15 cellular contexts compared by ENCODE assay signal in genomic region chr9:113583511-113584470, GRCh38.
DNase-seq lines count a peak whose midpoint lies in the region; ATAC-seq and TF ChIP-seq lines count a peak whose summit lies in the region.
"Had no signal": no experiment of that assay in that cellular context is flagged by ENCODE, and none has a peak within 500 bp of the region (broad histone marks: within the 10 kb centered on the region; RNA-seq: fewer than 3 reads in every experiment).

No MANE protein-coding gene starts in this region.

- H3K4me1 Mint-ChIP-seq in activated naive CD8-positive, alpha-beta T cell (ENCODE audit: low read depth): peaks cover 73% of the 10 kb centered on the region
- H3K4me1 Mint-ChIP-seq in activated naive CD8-positive, alpha-beta T cell treated with anti-CD3 and anti-CD28 coated beads, Interleukin-2, amount 50 U/mL, for 24 hours: peaks cover 86% of the 10 kb centered on the region
- H3K4me1 Mint-ChIP-seq in activated CD8-positive, alpha-beta T cell treated with anti-CD3 and anti-CD28 coated beads for 36 hours (ENCODE audit: low read depth): peaks cover 78% of the 10 kb centered on the region
- peaks cover 95% of the 10 kb centered on the region in 2 donors for H3K4me1 Mint-ChIP-seq in immature natural killer cell
- peaks cover 93% of the 10 kb centered on the region for H3K4me1 Mint-ChIP-seq in stimulated activated naive CD8-positive, alpha-beta T cell treated with anti-CD3 and anti-CD28 coated beads, Interleukin-15, amount 100 ng/mL, for 72 hours

- intact Hi-C loops in activated CD8-positive, alpha-beta T cell treated with anti-CD3 and anti-CD28 coated beads for 36 hours (cut with micrococcal nuclease): no loop called here

- no peak for TF ChIP-seq CTCF in activated CD8-positive, alpha-beta T cell treated with anti-CD3 and anti-CD28 coated beads for 36 hours (IDR thresholded peaks at IDR 0.05)

- POLR2A ChIA-PET in activated CD8-positive, alpha-beta T cell treated with anti-CD3 and anti-CD28 coated beads for 36 hours (lab: Charles Lee): interaction anchor here (0.8 to 6.2 kb wide), 2 partner anchors 8 to 71 kb away, joined by 4 to 46 read pairs; no protein-coding TSS in a partner anchor

- no peaks in the 10 kb centered on the region for H3K9me3 Mint-ChIP-seq in activated naive CD8-positive, alpha-beta T cell (ENCODE audit: low read depth)
- no peaks in the 10 kb centered on the region for H3K9me3 Mint-ChIP-seq in activated naive CD8-positive, alpha-beta T cell treated with anti-CD3 and anti-CD28 coated beads, Interleukin-2, amount 50 U/mL, for 24 hours
- H3K9me3 Mint-ChIP-seq in activated CD8-positive, alpha-beta T cell treated with anti-CD3 and anti-CD28 coated beads for 36 hours: no peaks in the 10 kb centered on the region
- no peaks in the 10 kb centered on the region for H3K9me3 Mint-ChIP-seq in immature natural killer cell
- H3K9me3 Mint-ChIP-seq in stimulated activated naive CD8-positive, alpha-beta T cell treated with anti-CD3 and anti-CD28 coated beads, Interleukin-15, amount 100 ng/mL, for 72 hours: no peaks in the 10 kb centered on the region
- H3K9me3 Mint-ChIP-seq: endodermal cell had no signal

- CTCF ChIA-PET in activated CD8-positive, alpha-beta T cell treated with anti-CD3 and anti-CD28 coated beads for 36 hours (lab: Charles Lee): interaction anchor here (0.7 to 27.7 kb wide), 9 partner anchors 8 to 309 kb away, joined by 3 to 621 read pairs (median 18); partner anchors contain the start of genes ALAD, CDC26 and PRPF4

- H3K4me3 Mint-ChIP-seq in activated naive CD8-positive, alpha-beta T cell: peak overlapping the region; percentile 17
- no peak overlapping the region for H3K4me3 Mint-ChIP-seq in activated naive CD8-positive, alpha-beta T cell treated with anti-CD3 and anti-CD28 coated beads, Interleukin-2, amount 50 U/mL, for 24 hours
- H3K4me3 Mint-ChIP-seq in activated CD8-positive, alpha-beta T cell treated with anti-CD3 and anti-CD28 coated beads for 36 hours: no peak overlapping the region
- H3K4me3 Mint-ChIP-seq in immature natural killer cell: no peak overlapping the region
- H3K4me3 Mint-ChIP-seq in stimulated activated naive CD8-positive, alpha-beta T cell treated with anti-CD3 and anti-CD28 coated beads, Interleukin-15, amount 100 ng/mL, for 72 hours: no peak overlapping the region
- H3K4me3 Mint-ChIP-seq: endodermal cell had no signal

- H3K36me3 Mint-ChIP-seq in activated naive CD8-positive, alpha-beta T cell: no peaks in the 10 kb centered on the region
- H3K36me3 Mint-ChIP-seq in activated naive CD8-positive, alpha-beta T cell treated with anti-CD3 and anti-CD28 coated beads, Interleukin-2, amount 50 U/mL, for 24 hours (ENCODE audit: low read depth): peaks cover 43% of the 10 kb centered on the region
- peaks cover 53% of the 10 kb centered on the region for H3K36me3 Mint-ChIP-seq in activated CD8-positive, alpha-beta T cell treated with anti-CD3 and anti-CD28 coated beads for 36 hours (ENCODE audit: low read depth)
- peaks cover 0 to 34% (median 17%) of the 10 kb centered on the region in 3 donors for H3K36me3 Mint-ChIP-seq in immature natural killer cell

- ATAC-seq in activated naive CD8-positive, alpha-beta T cell treated with anti-CD3 and anti-CD28 coated beads, Interleukin-2, amount 50 U/mL, for 24 hours: no peak
- ATAC-seq in activated CD8-positive, alpha-beta T cell treated with anti-CD3 and anti-CD28 coated beads for 36 hours: no peak
- ATAC-seq in stimulated activated naive CD8-positive, alpha-beta T cell treated with anti-CD3 and anti-CD28 coated beads, Interleukin-15, amount 100 ng/mL, for 72 hours: no peak
- ATAC-seq in SK-N-SH treated with all-trans-retinoic acid at 6 μM for 48 hours: no peak

- no peaks in the 10 kb centered on the region for H3K27me3 Mint-ChIP-seq in activated naive CD8-positive, alpha-beta T cell
- no peaks in the 10 kb centered on the region for H3K27me3 Mint-ChIP-seq in activated naive CD8-positive, alpha-beta T cell treated with anti-CD3 and anti-CD28 coated beads, Interleukin-2, amount 50 U/mL, for 24 hours
- no peaks in the 10 kb centered on the region for H3K27me3 Mint-ChIP-seq in activated CD8-positive, alpha-beta T cell treated with anti-CD3 and anti-CD28 coated beads for 36 hours
- H3K27me3 Mint-ChIP-seq in immature natural killer cell (ENCODE audit: low read depth in 3 of 3): peaks cover 7 to 25% (median 17%) of the 10 kb centered on the region in 3 donors
- no peaks in the 10 kb centered on the region for H3K27me3 Mint-ChIP-seq in stimulated activated naive CD8-positive, alpha-beta T cell treated with anti-CD3 and anti-CD28 coated beads, Interleukin-15, amount 100 ng/mL, for 72 hours

- DNase-seq in activated naive CD8-positive, alpha-beta T cell treated with anti-CD3 and anti-CD28 coated beads, Interleukin-2, amount 50 U/mL, for 24 hours: no peak
- DNase-seq in activated CD8-positive, alpha-beta T cell treated with anti-CD3 and anti-CD28 coated beads for 36 hours: no peak
- no peak for DNase-seq in immature natural killer cell
- no peak for DNase-seq in stimulated activated naive CD8-positive, alpha-beta T cell treated with anti-CD3 and anti-CD28 coated beads, Interleukin-15, amount 100 ng/mL, for 72 hours
- no peak for DNase-seq in stimulated activated naive CD4-positive, alpha-beta T cell (lab: John Stamatoyannopoulos, UW)
- DNase-seq in iPS-NIHi7 (ENCODE audit: extremely low spot score): no peak
- DNase-seq: central memory CD4-positive, alpha-beta T cell; COR-L47; endodermal cell; NCI-H1694 treated with DMSO at 0.1 percent for 48 hours; NCI-H510A treated with DMSO at 0.1 percent for 48 hours; occipital lobe; OCI-M1 had no signal

- H3K27ac Mint-ChIP-seq in activated naive CD8-positive, alpha-beta T cell: peak overlapping the region; percentile 54
- H3K27ac Mint-ChIP-seq in activated naive CD8-positive, alpha-beta T cell treated with anti-CD3 and anti-CD28 coated beads, Interleukin-2, amount 50 U/mL, for 24 hours: no peak overlapping the region
- H3K27ac Mint-ChIP-seq in activated CD8-positive, alpha-beta T cell treated with anti-CD3 and anti-CD28 coated beads for 36 hours: peak overlapping the region; percentile 35
- H3K27ac Mint-ChIP-seq in immature natural killer cell: peak overlapping the region in 4 of 6 donors; percentile 30 to 95 (median 77)
- peak overlapping the region; percentile 1 to 14 for H3K27ac Mint-ChIP-seq in stimulated activated naive CD8-positive, alpha-beta T cell treated with anti-CD3 and anti-CD28 coated beads, Interleukin-15, amount 100 ng/mL, for 72 hours
- H3K27ac Mint-ChIP-seq: endodermal cell had no signal

TF ChIP-seq in SK-N-SH treated with all-trans-retinoic acid at 6 μM for 48 hours, 23 proteins besides CTCF, POLR2A, EP300 and RAD21 (continues in another document):
- no peak for TF ChIP-seq ZFP3 (CRISPR knock-in tag; IDR thresholded peaks at IDR 0.05)
- no peak for TF ChIP-seq ZNF8 (CRISPR knock-in tag; IDR thresholded peaks at IDR 0.05)
- TF ChIP-seq CREB5 (CRISPR knock-in tag; IDR thresholded peaks at IDR 0.05; ENCODE audit: low read depth): no peak
- TF ChIP-seq ESRRG (CRISPR knock-in tag; IDR thresholded peaks at IDR 0.05): no peak
- TF ChIP-seq CSDC2 (CRISPR knock-in tag; IDR thresholded peaks at IDR 0.05): no peak
- TF ChIP-seq ZC3H10 (CRISPR knock-in tag; IDR thresholded peaks at IDR 0.05): no peak
- TF ChIP-seq POU6F1 (CRISPR knock-in tag; IDR thresholded peaks at IDR 0.05; ENCODE audit: borderline replicate concordance, low read depth): no peak
- TF ChIP-seq BACH2 (CRISPR knock-in tag; IDR thresholded peaks at IDR 0.05; ENCODE audit: borderline replicate concordance): no peak
- TF ChIP-seq OSR1 (CRISPR knock-in tag; IDR thresholded peaks at IDR 0.05): no peak
- no peak for TF ChIP-seq CSRNP3 (CRISPR knock-in tag; IDR thresholded peaks at IDR 0.05)
- TF ChIP-seq ZNF565 (CRISPR knock-in tag; conservative IDR thresholded peaks at IDR 0.05; ENCODE audit: low read depth): no peak
- TF ChIP-seq ARNTL (CRISPR knock-in tag; IDR thresholded peaks at IDR 0.05; ENCODE audit: borderline replicate concordance, low read depth): no peak
- no peak for TF ChIP-seq SNAI2 (CRISPR knock-in tag; IDR thresholded peaks at IDR 0.05)
